ENCODE assay signal across 7 cellular contexts in genomic region chr4:7938513-7939376, GRCh38. TPM values are rescaled to one million over a fixed set of nuclear protein-coding genes. Genes with fewer than 3 reads are reported as not detected.
A peak's percentile ranks its signal among the peaks of the same experiment; 100 is the strongest.
DNase-seq lines count a peak whose midpoint lies in the region; ATAC-seq lines count a peak whose summit lies in the region.

No MANE protein-coding gene starts in this region.

- no peaks in the 10 kb centered on the region for H3K9me3 Mint-ChIP-seq in natural killer cell treated with Interleukin-12 subunit alpha and Interleukin-12 subunit beta and Interleukin-15 and Interleukin-18, amount 100 ng/mL, for 72 hours

- in situ Hi-C loops in G401 (cut with HindIII; ENCODE audit: low sequenced_read_pairs), result no loop called here

- H3K27me3 Mint-ChIP-seq in natural killer cell treated with Interleukin-12 subunit alpha and Interleukin-12 subunit beta and Interleukin-15 and Interleukin-18, amount 100 ng/mL, for 72 hours, result peaks cover 0 to 19% of the 10 kb centered on the region in 2 donors

- peak overlapping the region; percentile 75 for H3K4me3 Mint-ChIP-seq in natural killer cell treated with Interleukin-12 subunit alpha and Interleukin-12 subunit beta and Interleukin-15 and Interleukin-18, amount 100 ng/mL, for 72 hours

- H3K36me3 Mint-ChIP-seq in natural killer cell treated with Interleukin-12 subunit alpha and Interleukin-12 subunit beta and Interleukin-15 and Interleukin-18, amount 100 ng/mL, for 72 hours, result no peaks in the 10 kb centered on the region

- peaks cover 5 to 12% of the 10 kb centered on the region in 2 donors for H3K4me1 Mint-ChIP-seq in natural killer cell treated with Interleukin-12 subunit alpha and Interleukin-12 subunit beta and Interleukin-15 and Interleukin-18, amount 100 ng/mL, for 72 hours (ENCODE audit: low read depth in 2 of 2)

- H3K27ac Mint-ChIP-seq in natural killer cell treated with Interleukin-12 subunit alpha and Interleukin-12 subunit beta and Interleukin-15 and Interleukin-18, amount 100 ng/mL, for 72 hours, result no peak overlapping the region

- peak; percentile 53 for DNase-seq in HT1080 (ENCODE audit: low read depth)
- DNase-seq in activated T-cell treated with anti-CD3 and anti-CD28 coated beads for 48 hours (ENCODE audit: low read depth), result peak; percentile 12
- DNase-seq in fibroblast of gingiva (ENCODE audit: low read depth), result peak; percentile 40
- no peak for DNase-seq in natural killer cell treated with Interleukin-12 subunit alpha and Interleukin-12 subunit beta and Interleukin-15 and Interleukin-18, amount 100 ng/mL, for 72 hours (ENCODE audit: low spot score)
- DNase-seq in G401 (ENCODE audit: low spot score), result no peak
- DNase-seq in UCSD-AML1 (lab: John Stamatoyannopoulos, UW; ENCODE audit: unreplicated experiment), result no peak

- ATAC-seq in natural killer cell treated with Interleukin-12 subunit alpha and Interleukin-12 subunit beta and Interleukin-15 and Interleukin-18, amount 100 ng/mL, for 72 hours, result no peak
- ATAC-seq in GM19397 (IDR thresholded peaks at IDR 0.05; ENCODE audit: unreplicated experiment), result no peak

RNA-seq across cellular contexts. Expression of gene AFAP1, which starts 0.9 kb away (rescaled TPM):
- total RNA-seq in HT1080 (2014; rRNA removed; shearing (Covaris generic)), result 11.0 and 11.3 TPM in 2 replicates
- 19.9 and 26.2 TPM in 2 replicates for polyA plus RNA-seq in HT1080 (2015; cell fraction: cytosol; rRNA removed)
- polyA plus RNA-seq in HT1080 (2015; cell fraction: nucleus; rRNA removed), result 38.3 and 41.3 TPM in 2 replicates
- 1 to 10 TPM; 7.2 to 9.1 TPM for total RNA-seq in natural killer cell treated with Interleukin-12 subunit alpha and Interleukin-12 subunit beta and Interleukin-15 and Interleukin-18, amount 100 ng/mL, for 72 hours
- 3.9 and 6.0 TPM in 2 replicates for total RNA-seq in G401 (2014; rRNA removed; shearing (Covaris generic))

Comparison
In these comparisons a context has a peak if more than half of its experiments do, and no peak if none do; other contexts are left out.
1. DNase-seq: peak in HT1080 (single experiment), activated T-cell treated with anti-CD3 and anti-CD28 coated beads for 48 hours (single experiment) and fibroblast of gingiva (single experiment); none in natural killer cell treated with Interleukin-12 subunit alpha and Interleukin-12 subunit beta and Interleukin-15 and Interleukin-18, amount 100 ng/mL, for 72 hours (single experiment), G401 (single experiment) and UCSD-AML1 (single experiment).